ENCODE assay signal across 23 cellular contexts in genomic region chr12:3247596-3248270, GRCh38.
A peak's percentile ranks its signal among the peaks of the same experiment; 100 is the strongest.
DNase-seq lines count a peak whose midpoint lies in the region; ATAC-seq, FAIRE-seq and TF ChIP-seq lines count a peak whose summit lies in the region.
"Had no signal": no experiment of that assay in that cellular context is flagged by ENCODE, and none has a peak within 500 bp of the region (broad histone marks: within the 10 kb centered on the region; RNA-seq: fewer than 3 reads in every experiment).

No MANE protein-coding gene starts in this region.

- H3K4me3 ChIP-seq in A673 (ENCODE audit: low read depth, low read length, poor library complexity, severe bottlenecking), result no peak overlapping the region
- H3K4me3 ChIP-seq: dorsolateral prefrontal cortex, mucosa of descending colon, neural progenitor cell, uterus had no signal

- peak overlapping the region; percentile 73 for H3K27ac ChIP-seq in A673 (ENCODE audit: low read depth, low read length, poor library complexity, severe bottlenecking)
- H3K27ac ChIP-seq: neural progenitor cell, uterus had no signal

- no peak for ATAC-seq in HG03442 (IDR thresholded peaks at IDR 0.05; ENCODE audit: unreplicated experiment)
- ATAC-seq: activated CD8-positive, alpha-beta memory T cell treated with anti-CD3 and anti-CD28 coated beads, Interleukin-2, amount 10 ng/mL, durations not matched to agents 7 days and 5 days; mucosa of descending colon had no signal

- DNase-seq in A673 (ENCODE audit: low spot score) (peak; percentile 83), D721Med (ENCODE audit: insufficient read length, low spot score) (peak; percentile 85), NCI-H2171 (lab: John Stamatoyannopoulos, UW) (peak; percentile 58), cerebellar cortex (ENCODE audit: low spot score) (peak; percentile 79), H4 (ENCODE audit: low spot score) (no peak), HT-29 (ENCODE audit: low spot score) (no peak), mucosa of gallbladder (ENCODE audit: low spot score) (no peak)
- DNase-seq: activated CD4-positive, alpha-beta T cell treated with anti-CD3 and anti-CD28 coated beads, Interleukin-2, amount 10 ng/mL, durations not matched to agents 24 days and 14 days; activated CD8-positive, alpha-beta memory T cell treated with anti-CD3 and anti-CD28 coated beads, Interleukin-2, amount 10 ng/mL, durations not matched to agents 7 days and 5 days; aorta; CD4-positive, CD25-positive, alpha-beta regulatory T cell; central memory CD4-positive, alpha-beta T cell; hippocampal formation; Karpas-422; mucosa of descending colon; NCI-H2107; OCI-M1; SHP77 treated with DMSO at 0.1 percent for 48 hours; uterus had no signal

- H3K36me3 ChIP-seq in A673 (ENCODE audit: insufficient read depth, low read length, poor library complexity, severe bottlenecking), result no peaks in the 10 kb centered on the region
- H3K36me3 ChIP-seq: neural progenitor cell, uterus had no signal

- CTCF ChIA-PET in A673 (lab: Charles Lee), result interaction anchor here (1.3 kb wide), 1 partner anchor 28 kb away, joined by 4 read pairs; no protein-coding TSS in a partner anchor

- H3K27me3 ChIP-seq in A673 (replicated peaks; ENCODE audit: insufficient read depth, low read depth, low read length, poor library complexity), result no peaks in the 10 kb centered on the region
- H3K27me3 ChIP-seq: neural progenitor cell, uterus had no signal

- TF ChIP-seq CTCF in A673 (conservative IDR thresholded peaks at IDR 0.05; ENCODE audit: low read depth, low read length), result no peak
- no peak for TF ChIP-seq CTCF in D721Med (IDR thresholded peaks at IDR 0.05; ENCODE audit: insufficient read depth, missing control alignments)

- peak; percentile 95 for FAIRE-seq in D721Med (lab: Jason Lieb, UNC)
- FAIRE-seq: GM19239 had no signal

- intact Hi-C loops in A673 (cut with micrococcal nuclease; ENCODE audit: unreplicated experiment), result no loop called here

- BruUV-seq in A673 (replicated peaks; lab: Mats Ljungman, UMichigan), result no TSS peak

- H3K9me3 ChIP-seq in A673 (ENCODE audit: low read depth, low read length, poor library complexity, severe bottlenecking), result no peaks in the 10 kb centered on the region
- H3K9me3 ChIP-seq: mucosa of descending colon, uterus had no signal

- POLR2A ChIA-PET in A673 (lab: Charles Lee; ENCODE audit: low non-redundant PET), result interaction anchor here (0.6 kb wide), 1 partner anchor 191 kb away, joined by 6 read pairs; no protein-coding TSS in a partner anchor

- peaks cover 55% of the 10 kb centered on the region for H3K4me1 ChIP-seq in A673 (ENCODE audit: insufficient read depth, low read length, poor library complexity, severe bottlenecking)
- H3K4me1 ChIP-seq: neural progenitor cell had no signal

Comparison
In these comparisons a context has a peak if more than half of its experiments do, and no peak if none do; other contexts are left out.
1. DNase-seq: peak in A673 (single experiment), D721Med (single experiment), NCI-H2171 (single experiment) and cerebellar cortex (single experiment); none in H4 (single experiment), HT-29 (single experiment) and mucosa of gallbladder (single experiment).